Comparison of ENCODE assay signal across 8 cellular contexts in genomic region chr1:32013386-32014198, GRCh38. TPM values are rescaled to one million over a fixed set of nuclear protein-coding genes. Genes with fewer than 3 reads are reported as not detected.
DNase-seq lines count a peak whose midpoint lies in the region; ATAC-seq and TF ChIP-seq lines count a peak whose summit lies in the region.

Gene KHDRBS1 (plus strand): TSS chr1:32013868. CDS start chr1:32013996, 128 bp downstream.

- TF ChIP-seq CTCF in KMS-11 (conservative IDR thresholded peaks at IDR 0.05; ENCODE audit: low read depth, low read length) (no peak), Peyer's patch (IDR thresholded peaks at IDR 0.05) (no peak)

- H3K36me3 ChIP-seq in KMS-11 (ENCODE audit: insufficient read depth) (no peaks in the 10 kb centered on the region), Peyer's patch (no peaks in the 10 kb centered on the region), muscle layer of colon (ENCODE audit: insufficient read depth, low read length) (peaks cover 4% of the 10 kb centered on the region)

- H3K4me3 ChIP-seq in KMS-11 (IDR thresholded peaks at IDR 0.05; ENCODE audit: insufficient read depth, low read depth, low read length), result peak within 1 kb of the TSS; percentile 75
- H3K4me3 ChIP-seq in Peyer's patch, result peak within 1 kb of the TSS; percentile 94 to 97 (median 96)
- H3K4me3 ChIP-seq in muscle layer of colon (ENCODE audit: low read depth in 1 of 2, low read length in 2 of 2), result peak within 1 kb of the TSS; percentile 92 to 100

- H3K27ac ChIP-seq in KMS-11 (peak within 1 kb of the TSS; percentile 81), Peyer's patch (peak within 1 kb of the TSS; percentile 98 to 100 (median 99)), muscle layer of colon (ENCODE audit: low read depth, low read length) (peak within 1 kb of the TSS; percentile 95)

- H3K4me2 ChIP-seq in KMS-11, result peak within 1 kb of the TSS; percentile 98

- H3K9ac ChIP-seq in KMS-11 (peak within 1 kb of the TSS; percentile 83), muscle layer of colon (ENCODE audit: low read length) (peak within 1 kb of the TSS; percentile 97)

- peaks cover 0 to 5% (median 0%) of the 10 kb centered on the region in 4 donors for H3K9me3 ChIP-seq in Peyer's patch
- H3K9me3 ChIP-seq in muscle layer of colon (ENCODE audit: low read length), result no peaks in the 10 kb centered on the region

- no peaks in the 10 kb centered on the region for H3K27me3 ChIP-seq in KMS-11 (ENCODE audit: insufficient read depth, low read depth)
- H3K27me3 ChIP-seq in Peyer's patch, result no peaks in the 10 kb centered on the region
- no peaks in the 10 kb centered on the region for H3K27me3 ChIP-seq in muscle layer of colon (ENCODE audit: control insufficient read depth in 1 of 2, insufficient read depth in 2 of 2, low read length in 2 of 2)

- H2AFZ ChIP-seq in KMS-11 (ENCODE audit: low read depth), result peak within 1 kb of the TSS; percentile 72

- TF ChIP-seq POLR2A in Peyer's patch (IDR thresholded peaks at IDR 0.05), result peak; percentile 90 to 93

- peaks cover 49% of the 10 kb centered on the region for H3K79me2 ChIP-seq in KMS-11 (ENCODE audit: insufficient read depth, low read depth)

- H4K20me1 ChIP-seq in KMS-11 (ENCODE audit: insufficient read depth), result peaks cover 12% of the 10 kb centered on the region

- DNase-seq in DMS53 treated with DMSO at 0.1 percent for 48 hours (lab: John Stamatoyannopoulos, UW; ENCODE audit: unreplicated experiment) (peak; percentile 98), Peyer's patch (peak; percentile 98 to 99 (median 99))
- DNase-seq in activated T-cell treated with anti-CD3 and anti-CD28 coated beads, Interleukin-2, amount 50 U/mL, for 48 hours, result peak; percentile 98 to 99
- DNase-seq in stimulated activated CD8-positive, alpha-beta memory T cell treated with anti-CD3 and anti-CD28 coated beads, Interleukin-7, amount 100 ng/mL, for 24 hours (ENCODE audit: low read depth), result peak; percentile 94

- H3K4me1 ChIP-seq in KMS-11 (ENCODE audit: low read depth, poor library complexity, severe bottlenecking) (peaks cover 62% of the 10 kb centered on the region), Peyer's patch (peaks cover 0 to 23% (median 3%) of the 10 kb centered on the region in 4 donors), muscle layer of colon (ENCODE audit: insufficient read depth, low read length) (peaks cover 20% of the 10 kb centered on the region)

- ATAC-seq in GM21737 (IDR thresholded peaks at IDR 0.05; ENCODE audit: unreplicated experiment) (peak; percentile 77), esophagus mucosa (peak; percentile 95)

RNA-seq across cellular contexts. Expression of gene KHDRBS1, which starts in this region (rescaled TPM):
- total RNA-seq in Peyer's patch, result 10 to 100 TPM; 54.2 to 97.4 (median 59.7) TPM
- total RNA-seq in esophagus mucosa, result 80.6 TPM

Comparison
In these comparisons a context has a peak if more than half of its experiments do, and no peak if none do; other contexts are left out.
1. Peak in every context shown above with its lines: DNase-seq, ATAC-seq, H3K4me3 ChIP-seq and H3K27ac ChIP-seq.